In genomic region chr6:7258231-7258763, GRCh38 we compare ENCODE assay signal across 17 cellular contexts. TPM values are rescaled to one million over a fixed set of nuclear protein-coding genes. Genes with fewer than 3 reads are reported as not detected.
DNase-seq lines count a peak whose midpoint lies in the region; ATAC-seq, FAIRE-seq and TF ChIP-seq lines count a peak whose summit lies in the region.
"Had no signal": no experiment of that assay in that cellular context is flagged by ENCODE, and none has a peak within 500 bp of the region (broad histone marks: within the 10 kb centered on the region; RNA-seq: fewer than 3 reads in every experiment).

No MANE protein-coding gene starts in this region.

- H3K36me3 ChIP-seq in K562 (ENCODE audit: control insufficient read depth, insufficient read depth, low read length) (no peaks in the 10 kb centered on the region), tibial artery (no peaks in the 10 kb centered on the region)
- H3K36me3 ChIP-seq: BE2C had no signal

- WGBS in K562 (ENCODE audit: insufficient coverage, low coverage, missing lambda C conversion rate): 32% methylated on average over 9 of the region's 9 CpGs

- H3K27me3 ChIP-seq in K562 (ENCODE audit: control insufficient read depth in 2 of 2, insufficient read depth in 2 of 2, low read length in 2 of 2) (no peaks in the 10 kb centered on the region; a peak in 1 of 5 replicates), tibial artery (no peaks in the 10 kb centered on the region)
- H3K27me3 ChIP-seq: BE2C had no signal

- TF ChIP-seq RAD21 in K562 (CRISPR knock-in tag; conservative IDR thresholded peaks at IDR 0.05 in 1 of 2, IDR thresholded peaks at IDR 0.05 in 1 of 2): no peak

- no peak for TF ChIP-seq POLR2A in K562 (conservative IDR thresholded peaks at IDR 0.05)

- TF ChIP-seq EP300 in K562 (IDR thresholded peaks at IDR 0.05; ENCODE audit: low read length): no peak

- no peaks in the 10 kb centered on the region for H3K27me3 Mint-ChIP-seq in neural crest cell (ENCODE audit: low read depth)

- TF ChIP-seq CTCF in K562 (IDR thresholded peaks at IDR 0.05 in 2 of 3, conservative IDR thresholded peaks at IDR 0.05 in 1 of 3; ENCODE audit: insufficient read depth in 2 of 3, low read depth in 1 of 3, low read length in 3 of 3) (no peak; a peak in 1 of 6 replicates), neural crest cell (conservative IDR thresholded peaks at IDR 0.05) (no peak), tibial artery (IDR thresholded peaks at IDR 0.05) (no peak)

- no peaks in the 10 kb centered on the region for H3K9me3 ChIP-seq in K562 (replicated peaks; ENCODE audit: control insufficient read depth, insufficient read depth, low read depth, low read length)
- peaks cover 0 to 7% (median 5%) of the 10 kb centered on the region in 3 donors for H3K9me3 ChIP-seq in tibial artery
- H3K9me3 ChIP-seq: BE2C had no signal

- H3K27ac Mint-ChIP-seq in neural crest cell (ENCODE audit: unreplicated experiment): peak overlapping the region; percentile 12

- no peaks in the 10 kb centered on the region for H3K9me1 ChIP-seq in K562 (ENCODE audit: control insufficient read depth, insufficient read depth, low read length)

- no peaks in the 10 kb centered on the region for H4K20me1 ChIP-seq in K562 (replicated peaks; ENCODE audit: control insufficient read depth, insufficient read depth, low read length)

- ATAC-seq in K562: no peak
- ATAC-seq: Panc1 had no signal

- no peaks in the 10 kb centered on the region for H3K36me3 Mint-ChIP-seq in neural crest cell (ENCODE audit: low read depth)

- H3K27ac ChIP-seq in K562 (ENCODE audit: extremely low read depth, low read depth, low read length): no peak overlapping the region
- no peak overlapping the region for H3K27ac ChIP-seq in tibial artery

- intact Hi-C loops in K562 (cut with micrococcal nuclease) (loop anchor here (5.0 kb wide), 1 partner anchor 701 kb away; no protein-coding TSS in a partner anchor), tibial artery (cut with DNase I; ENCODE audit: low total_unique reads) (no loop called here)

- in situ Hi-C loops in K562 (cut with MboI): no loop called here

- peak overlapping the region; percentile 57 for H2AFZ ChIP-seq in K562 (ENCODE audit: low read depth, low read length)

- POLR2A ChIA-PET in K562 (lab: Yijun Ruan, JAX): interaction anchor here (0.7 to 1.5 kb wide), 2 partner anchors 9 to 775 kb away, joined by 3 to 5 read pairs; no protein-coding TSS in a partner anchor

- peaks cover 21% of the 10 kb centered on the region for H3K4me1 Mint-ChIP-seq in neural crest cell

- FAIRE-seq in K562 (lab: Jason Lieb, UNC): no peak

- no peak overlapping the region for H3K4me3 Mint-ChIP-seq in neural crest cell

- BruUV-seq in K562 (replicated peaks; lab: Mats Ljungman, UMichigan): no TSS peak

- peak overlapping the region in 1 of 2 experiments; percentile 80; a peak in 2 of 4 replicates for H3K9ac ChIP-seq in K562 (ENCODE audit: insufficient read depth in 1 of 2, low read depth in 2 of 2, low read length in 2 of 2)

- no peak overlapping the region for H3K4me2 ChIP-seq in K562 (ENCODE audit: insufficient read depth, low read length)

- H3K79me2 ChIP-seq in K562 (ENCODE audit: control insufficient read depth, insufficient read depth, low read length): no peaks in the 10 kb centered on the region

- H3K9me3 Mint-ChIP-seq in neural crest cell: no peaks in the 10 kb centered on the region

- CTCF ChIA-PET in K562 (lab: Yijun Ruan, JAX; ENCODE audit: low intra/inter-chr PET ratio): no interaction called here

- peak in 73 of 76 experiments; percentile 17 to 89 (median 69) for DNase-seq in HUDEP-2 (lab: John Stamatoyannopoulos, UW; ENCODE audit: unreplicated experiment in 76 of 76)
- DNase-seq in K562 (ENCODE audit: extremely low read depth in 1 of 4, low spot score in 3 of 4): peak; percentile 42 to 51 (median 48)
- DNase-seq in neural crest cell (ENCODE audit: low read depth, low spot score): no peak
- DNase-seq in tibial artery: peak; percentile 18 to 60
- no peak for DNase-seq in GDM1 (lab: John Stamatoyannopoulos, UW)
- no peak for DNase-seq in medulla oblongata (ENCODE audit: extremely low spot score)
- no peak for DNase-seq in activated gamma-delta T cell treated with Interleukin-2 at 50 U/mL for 16 hours
- DNase-seq: BE2C, DMS153, EL, H7, MM.1S, NCI-H1105, NCI-H187, NCI-H82, SHP77 had no signal

- H3K4me3 ChIP-seq in K562 (no peak overlapping the region), tibial artery (no peak overlapping the region)

- peaks cover 32 to 44% of the 10 kb centered on the region in 2 experiments for H3K4me1 ChIP-seq in K562 (replicated peaks in 1 of 2; ENCODE audit: control insufficient read depth in 2 of 2, insufficient read depth in 2 of 2, low read length in 2 of 2)
- H3K4me1 ChIP-seq in tibial artery: peaks cover 0 to 10% (median 7%) of the 10 kb centered on the region in 4 donors
- H3K4me1 ChIP-seq: BE2C had no signal

TF ChIP-seq in K562, 482 proteins besides CTCF, POLR2A, EP300 and RAD21:
- 0 out of 2 replicates have a peak, but pooled peaks have one; percentile 23 for TF ChIP-seq CBFA2T3 (IDR thresholded peaks at IDR 0.05)
- peak; percentile 85 for TF ChIP-seq EGR1 (conservative IDR thresholded peaks at IDR 0.05)
- TF ChIP-seq, protein P1, sequence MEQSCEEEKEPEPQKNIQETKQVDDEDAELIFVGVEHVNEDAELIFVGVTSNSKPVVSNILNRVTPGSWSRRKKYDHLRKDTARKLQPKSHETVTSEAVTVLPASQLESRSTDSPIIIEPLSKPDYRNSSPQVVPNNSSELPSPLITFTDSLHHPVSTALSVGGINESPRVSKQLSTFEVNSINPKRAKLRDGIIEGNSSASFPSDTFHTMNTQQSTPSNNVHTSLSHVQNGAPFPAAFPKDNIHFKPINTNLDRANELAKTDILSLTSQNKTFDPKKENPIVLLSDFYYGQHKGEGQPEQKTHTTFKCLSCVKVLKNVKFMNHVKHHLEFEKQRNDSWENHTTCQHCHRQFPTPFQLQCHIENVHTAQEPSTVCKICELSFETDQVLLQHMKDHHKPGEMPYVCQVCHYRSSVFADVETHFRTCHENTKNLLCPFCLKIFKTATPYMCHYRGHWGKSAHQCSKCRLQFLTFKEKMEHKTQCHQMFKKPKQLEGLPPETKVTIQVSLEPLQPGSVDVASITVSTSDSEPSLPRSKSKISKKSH (CRISPR knock-in tag; IDR thresholded peaks at IDR 0.05): no peak
- TF ChIP-seq E2F3 (CRISPR knock-in tag; IDR thresholded peaks at IDR 0.05): no peak

RNA-seq across cellular contexts. Expression of gene SSR1, which starts 54.7 kb away (rescaled TPM):
- total RNA-seq in K562 (2011; cell fraction: chromatin; rRNA removed; ENCODE audit: low replicate concordance): 114 and 205 TPM in 2 replicates
- total RNA-seq in K562 (2011; cell fraction: nucleolus; rRNA removed): 79.2 and 86.9 TPM in 2 replicates
- total RNA-seq in K562 (2011; cell fraction: nucleoplasm; rRNA removed): 142 and 219 TPM in 2 replicates
- 75.7 and 87.7 TPM in 2 replicates for total RNA-seq in K562 (2014; rRNA removed)
- total RNA-seq in K562 (2014; rRNA removed; fragmentation: Illumina TruSeq; extraction: Trizol): 129 and 148 TPM in 2 replicates
- 94.0 and 97.4 TPM in 2 replicates for total RNA-seq in K562 (2015; rRNA removed; fragmentation: Illumina TruSeq; extraction: Trizol)
- total RNA-seq in K562 (2021): 144 and 147 TPM in 2 replicates
- polyA plus RNA-seq in K562 (2011; rRNA removed): 176 and 197 TPM in 2 replicates
- 34.5 and 75.0 TPM in 2 replicates for polyA plus RNA-seq in K562 (2011; cell fraction: cytosol; rRNA removed)
- 38.8 and 65.1 TPM in 2 replicates for polyA plus RNA-seq in K562 (2011; cell fraction: nucleus; rRNA removed)
- polyA plus RNA-seq in K562 (2012): 157 and 163 TPM in 2 replicates
- polyA plus RNA-seq in K562 (2014; fragmentation: Illumina TruSeq; extraction: Trizol): 144 and 167 TPM in 2 replicates
- 100 to 1,000 TPM; 212 to 220 TPM for polyA plus RNA-seq in K562 (2014; fragmentation: Nextera tagmentation; extraction: Ambion mirVana)
- polyA plus RNA-seq in K562 (2014; rRNA removed): 107 and 110 TPM in 2 replicates
- polyA minus RNA-seq in K562 (2011; rRNA and poly(A)+ RNA removed): 241 and 283 TPM in 2 replicates
- 83.5 and 101 TPM in 2 replicates for polyA minus RNA-seq in K562 (2011; cell fraction: cytosol; rRNA and poly(A)+ RNA removed)
- polyA minus RNA-seq in K562 (2011; cell fraction: nucleus; rRNA and poly(A)+ RNA removed): 13.6 and 24.5 TPM in 2 replicates
- 110 and 111 TPM in 2 replicates for total RNA-seq in neural crest cell

Comparison
In these comparisons a context has a peak if more than half of its experiments do, and no peak if none do; other contexts are left out.
1. DNase-seq: peak in HUDEP-2 (73 of 76), K562 (4 of 4) and tibial artery (2 of 2); none in neural crest cell (single experiment), GDM1 (single experiment), medulla oblongata (single experiment) and activated gamma-delta T cell treated with Interleukin-2 at 50 U/mL for 16 hours (single experiment).